ENCODE assay signal across 15 cellular contexts in the genomic region with DNA sequence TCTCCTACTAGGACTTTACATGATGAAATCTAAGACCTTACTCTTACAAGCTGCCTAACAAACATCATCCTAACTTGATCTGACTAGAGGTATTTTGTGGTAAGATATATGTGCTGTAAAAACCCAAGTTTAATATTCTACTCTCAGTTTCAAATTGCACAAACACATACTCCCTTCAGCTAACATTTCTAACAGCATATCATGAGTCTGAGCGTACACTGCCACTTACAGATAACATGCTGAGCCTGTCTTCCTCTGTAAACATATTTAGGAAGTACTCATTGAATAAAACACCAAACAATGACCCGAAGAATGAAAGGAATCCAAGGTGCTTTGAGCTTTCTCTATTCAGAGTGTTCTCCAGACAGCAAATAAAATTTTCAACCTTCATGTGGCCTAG. TPM values are rescaled to one million over a fixed set of nuclear protein-coding genes. Genes with fewer than 3 reads are reported as not detected.
DNase-seq lines count a peak whose midpoint lies in the region; FAIRE-seq and TF ChIP-seq lines count a peak whose summit lies in the region.
"Had no signal": no experiment of that assay in that cellular context is flagged by ENCODE, and none has a peak within 500 bp of the region (broad histone marks: within the 10 kb centered on the region; RNA-seq: fewer than 3 reads in every experiment).

No MANE protein-coding gene starts in this region.

- H2AFZ ChIP-seq in H1 (ENCODE audit: low read length) (no peak overlapping the region), neural progenitor cell (replicated peaks) (no peak overlapping the region), mesenchymal stem cell (ENCODE audit: low read depth, low read length) (no peak overlapping the region)

- H3K23ac ChIP-seq in H1 (ENCODE audit: insufficient read length) (no peak overlapping the region), mesenchymal stem cell (ENCODE audit: low read length in 2 of 2) (no peak overlapping the region)

- DNase-seq in HT1080 (ENCODE audit: low read depth) (peak; percentile 36), H1 (ENCODE audit: low read depth in 1 of 2, low spot score in 2 of 2) (no peak), neural progenitor cell (ENCODE audit: low spot score) (peak; percentile 25), WERI-Rb-1 (no peak), mesenchymal stem cell (no peak), GOT3 (lab: John Stamatoyannopoulos, UW) (no peak)
- DNase-seq in T-helper 2 cell treated with Interferon-gamma antibody and Interleukin-4, amounts not matched to agents 5 μg/mL and 100 μg/mL, for 36 hours (ENCODE audit: low spot score): no peak
- DNase-seq: activated naive CD4-positive, alpha-beta T cell; BE2C; DMS 273 treated with DMSO at 0.1 percent for 48 hours; naive thymus-derived CD8-positive, alpha-beta T cell; NCI-H1694; NCI-H526 treated with DMSO at 0.1 percent for 48 hours; psoas muscle had no signal

- POLR2A ChIA-PET in H1 (lab: Charles Lee; ENCODE audit: partially characterized antibody): no interaction called here

- no peak overlapping the region for H2BK20ac ChIP-seq in H1 (ENCODE audit: low read length)

- TF ChIP-seq EP300 in H1 (IDR thresholded peaks at IDR 0.05; ENCODE audit: borderline replicate concordance in 1 of 2, low read depth in 2 of 2, low read length in 2 of 2): no peak

- H3K9me3 ChIP-seq in H1 (ENCODE audit: insufficient read depth in 2 of 2, low read depth in 1 of 2, low read length in 1 of 2): no peaks in the 10 kb centered on the region
- no peaks in the 10 kb centered on the region for H3K9me3 ChIP-seq in neural progenitor cell (ENCODE audit: low read depth)
- no peaks in the 10 kb centered on the region for H3K9me3 ChIP-seq in WERI-Rb-1 (ENCODE audit: severe bottlenecking)
- H3K9me3 ChIP-seq in mesenchymal stem cell (ENCODE audit: control insufficient read depth, low read length): no peaks in the 10 kb centered on the region
- H3K9me3 ChIP-seq: BE2C, psoas muscle had no signal

- no peak overlapping the region for H2BK5ac ChIP-seq in H1 (ENCODE audit: low read depth, low read length)
- no peak overlapping the region for H2BK5ac ChIP-seq in mesenchymal stem cell (ENCODE audit: low read depth, low read length, poor library complexity, severe bottlenecking)

- H3K18ac ChIP-seq in H1 (ENCODE audit: extremely low read depth, low read length) (no peak overlapping the region), mesenchymal stem cell (ENCODE audit: low read depth in 1 of 2, low read length in 2 of 2) (no peak overlapping the region)

- H3K27me3 ChIP-seq in H1 (replicated peaks in 1 of 4; ENCODE audit: control insufficient read depth in 3 of 4, extremely low read depth in 1 of 4, insufficient read depth in 3 of 4, low read length in 3 of 4) (no peaks in the 10 kb centered on the region), neural progenitor cell (no peaks in the 10 kb centered on the region), WERI-Rb-1 (ENCODE audit: insufficient read depth, low read depth, severe bottlenecking) (peaks cover 69% of the 10 kb centered on the region), mesenchymal stem cell (ENCODE audit: control insufficient read depth in 1 of 2, insufficient read depth in 1 of 2, low read length in 2 of 2) (no peaks in the 10 kb centered on the region)
- H3K27me3 ChIP-seq: BE2C had no signal

- H3K9ac ChIP-seq in H1 (replicated peaks in 1 of 4; ENCODE audit: extremely low read depth in 1 of 4, low read depth in 3 of 4, low read length in 3 of 4): no peak overlapping the region
- H3K9ac ChIP-seq in neural progenitor cell: no peak overlapping the region
- H3K9ac ChIP-seq in mesenchymal stem cell (ENCODE audit: low read length): no peak overlapping the region

- no peak overlapping the region for H2AK5ac ChIP-seq in H1 (ENCODE audit: low read depth, low read length)
- H2AK5ac ChIP-seq in mesenchymal stem cell (ENCODE audit: low read length, severe bottlenecking): no peak overlapping the region

- H3K23me2 ChIP-seq in H1 (ENCODE audit: low read depth, low read length): no peaks in the 10 kb centered on the region

- H3K4ac ChIP-seq in H1 (replicated peaks; ENCODE audit: insufficient read length, low read depth, low read length) (no peak overlapping the region), mesenchymal stem cell (ENCODE audit: low read depth in 1 of 2, low read length in 2 of 2) (no peak overlapping the region)

- no peaks in the 10 kb centered on the region for H3K79me2 ChIP-seq in H1 (ENCODE audit: control insufficient read depth in 1 of 2, insufficient read depth in 2 of 2, low read length in 2 of 2)
- no peaks in the 10 kb centered on the region for H3K79me2 ChIP-seq in neural progenitor cell (ENCODE audit: low read depth)

- H3K36me3 ChIP-seq in H1 (ENCODE audit: control insufficient read depth in 2 of 4, insufficient read depth in 4 of 4, low read length in 3 of 4): no peaks in the 10 kb centered on the region
- no peaks in the 10 kb centered on the region for H3K36me3 ChIP-seq in neural progenitor cell
- no peaks in the 10 kb centered on the region for H3K36me3 ChIP-seq in WERI-Rb-1
- H3K36me3 ChIP-seq in mesenchymal stem cell (ENCODE audit: control insufficient read depth in 1 of 2, insufficient read depth in 2 of 2, low read depth in 1 of 2, low read length in 2 of 2): no peaks in the 10 kb centered on the region
- H3K36me3 ChIP-seq: BE2C had no signal

- peak overlapping the region; percentile 18 for H3K27ac Mint-ChIP-seq in T-helper 2 cell treated with Interferon-gamma antibody and Interleukin-4, amounts not matched to agents 5 μg/mL and 100 μg/mL, for 36 hours
- H3K27ac Mint-ChIP-seq in neural progenitor cell: no peak overlapping the region
- H3K27ac Mint-ChIP-seq: brain had no signal

- H3K27ac ChIP-seq in H1 (ENCODE audit: low read depth, low read length): no peak overlapping the region
- H3K27ac ChIP-seq in neural progenitor cell: no peak overlapping the region
- H3K27ac ChIP-seq in WERI-Rb-1: no peak overlapping the region
- H3K27ac ChIP-seq in mesenchymal stem cell (ENCODE audit: low read length, poor library complexity, severe bottlenecking): no peak overlapping the region
- H3K27ac ChIP-seq: psoas muscle had no signal

- H3K27me3 Mint-ChIP-seq in T-helper 2 cell treated with Interferon-gamma antibody and Interleukin-4, amounts not matched to agents 5 μg/mL and 100 μg/mL, for 36 hours (ENCODE audit: low read depth): peaks cover 2% of the 10 kb centered on the region
- peaks cover 3% of the 10 kb centered on the region for H3K27me3 Mint-ChIP-seq in neural progenitor cell (ENCODE audit: insufficient read depth, low read depth)
- H3K27me3 Mint-ChIP-seq: naive thymus-derived CD8-positive, alpha-beta T cell had no signal

- 53% methylated on average over 2 of the region's 2 CpGs; no CpG with 5 or more reads in 1 of the 2 experiments for WGBS in H1 (ENCODE audit: extremely low coverage in 1 of 2, insufficient coverage in 1 of 2, insufficient read length in 1 of 2, insufficient replicate concordance in 2 of 2, low coverage in 1 of 2, low lambda C conversion rate in 2 of 2, missing lambda C conversion rate in 1 of 2), 2 experiments
- 7% methylated on average over 2 of the region's 2 CpGs for WGBS in mesenchymal stem cell

- CTCF ChIA-PET in H1 (lab: Charles Lee; ENCODE audit: partially characterized antibody): interaction anchor here (1.0 kb wide), 1 partner anchor 87 kb away, joined by 3 read pairs; no protein-coding TSS in a partner anchor

- H3K14ac ChIP-seq in H1 (ENCODE audit: insufficient read length): no peak overlapping the region
- no peak overlapping the region for H3K14ac ChIP-seq in mesenchymal stem cell (ENCODE audit: low read length in 2 of 2)

- no peak overlapping the region for H4K91ac ChIP-seq in H1 (replicated peaks; ENCODE audit: insufficient read length, low read length)
- no peak overlapping the region for H4K91ac ChIP-seq in mesenchymal stem cell (ENCODE audit: low read length)

- peaks cover under 1% of the 10 kb centered on the region for H3K36me3 Mint-ChIP-seq in T-helper 2 cell treated with Interferon-gamma antibody and Interleukin-4, amounts not matched to agents 5 μg/mL and 100 μg/mL, for 36 hours (ENCODE audit: low read depth)
- no peaks in the 10 kb centered on the region for H3K36me3 Mint-ChIP-seq in neural progenitor cell
- H3K36me3 Mint-ChIP-seq: brain; naive thymus-derived CD8-positive, alpha-beta T cell had no signal

- peaks cover 42% of the 10 kb centered on the region for H3K4me1 Mint-ChIP-seq in T-helper 2 cell treated with Interferon-gamma antibody and Interleukin-4, amounts not matched to agents 5 μg/mL and 100 μg/mL, for 36 hours (ENCODE audit: low read depth)
- H3K4me1 Mint-ChIP-seq in neural progenitor cell: peaks cover 45% of the 10 kb centered on the region
- H3K4me1 Mint-ChIP-seq: brain had no signal

- TF ChIP-seq CTCF in H1 (IDR thresholded peaks at IDR 0.05; ENCODE audit: control extremely low read depth in 1 of 3, insufficient read depth in 1 of 3, low read depth in 1 of 3, low read length in 3 of 3) (no peak), neural progenitor cell (IDR thresholded peaks at IDR 0.05) (no peak), WERI-Rb-1 (IDR thresholded peaks at IDR 0.05; ENCODE audit: low read depth, low read length) (no peak)

- H3K4me3 ChIP-seq in H1 (ENCODE audit: extremely low read depth in 1 of 4, insufficient read depth in 2 of 4, low read depth in 3 of 4, low read length in 4 of 4) (peak overlapping the region in 1 of 4 experiments; percentile 31; a peak in 1 of 8 replicates), neural progenitor cell (no peak overlapping the region), WERI-Rb-1 (ENCODE audit: low read depth, low read length) (no peak overlapping the region), mesenchymal stem cell (ENCODE audit: insufficient read depth in 1 of 2, low read depth in 1 of 2, low read length in 2 of 2) (no peak overlapping the region)
- H3K4me3 ChIP-seq: psoas muscle had no signal

- peaks cover 1% of the 10 kb centered on the region for H3K9me3 Mint-ChIP-seq in T-helper 2 cell treated with Interferon-gamma antibody and Interleukin-4, amounts not matched to agents 5 μg/mL and 100 μg/mL, for 36 hours
- no peaks in the 10 kb centered on the region for H3K9me3 Mint-ChIP-seq in neural progenitor cell
- H3K9me3 Mint-ChIP-seq: brain; naive thymus-derived CD8-positive, alpha-beta T cell had no signal

- H2BK120ac ChIP-seq in H1 (replicated peaks; ENCODE audit: low read depth, low read length) (no peak overlapping the region), mesenchymal stem cell (ENCODE audit: low read depth, low read length) (no peak overlapping the region)

- H3K79me1 ChIP-seq in H1 (ENCODE audit: low read depth, low read length) (no peaks in the 10 kb centered on the region), mesenchymal stem cell (replicated peaks; ENCODE audit: low read length, poor library complexity, severe bottlenecking) (no peaks in the 10 kb centered on the region)

- H4K8ac ChIP-seq in H1 (ENCODE audit: extremely low read depth, insufficient read depth, low read length) (no peak overlapping the region), mesenchymal stem cell (ENCODE audit: low read length) (no peak overlapping the region)

- no peak overlapping the region for H4K5ac ChIP-seq in H1 (ENCODE audit: insufficient read length, low read depth, low read length)

- H2BK12ac ChIP-seq in H1 (ENCODE audit: low read depth, low read length) (no peak overlapping the region), mesenchymal stem cell (ENCODE audit: low read length in 2 of 2) (no peak overlapping the region)

- peak overlapping the region; percentile 13 for H3K4me3 Mint-ChIP-seq in T-helper 2 cell treated with Interferon-gamma antibody and Interleukin-4, amounts not matched to agents 5 μg/mL and 100 μg/mL, for 36 hours
- no peak overlapping the region for H3K4me3 Mint-ChIP-seq in neural progenitor cell
- H3K4me3 Mint-ChIP-seq: brain had no signal

- no peaks in the 10 kb centered on the region for H4K20me1 ChIP-seq in H1 (replicated peaks in 1 of 2; ENCODE audit: control insufficient read depth in 1 of 2, insufficient read depth in 2 of 2, low read length in 2 of 2)
- H4K20me1 ChIP-seq in neural progenitor cell (ENCODE audit: low read depth): no peaks in the 10 kb centered on the region

- no peak for TF ChIP-seq RAD21 in H1 (IDR thresholded peaks at IDR 0.05 in 1 of 2, conservative IDR thresholded peaks at IDR 0.05 in 1 of 2; ENCODE audit: low read depth in 2 of 2, low read length in 2 of 2)

- no peak for TF ChIP-seq POLR2A in H1 (IDR thresholded peaks at IDR 0.05; ENCODE audit: control extremely low read depth in 1 of 2, low read depth in 2 of 2, low read length in 2 of 2)

- peaks cover 5% of the 10 kb centered on the region for H3F3A ChIP-seq in neural progenitor cell (ENCODE audit: low read depth)

- peaks cover 0 to 16% (median 3%) of the 10 kb centered on the region in 4 experiments; a peak in 5 of 7 replicates for H3K4me1 ChIP-seq in H1 (replicated peaks in 1 of 4; ENCODE audit: control insufficient read depth in 3 of 4, insufficient read depth in 4 of 4, low read length in 3 of 4)
- peaks cover 23% of the 10 kb centered on the region for H3K4me1 ChIP-seq in neural progenitor cell
- no peaks in the 10 kb centered on the region for H3K4me1 ChIP-seq in mesenchymal stem cell (ENCODE audit: control insufficient read depth, insufficient read depth, low read depth, low read length)
- H3K4me1 ChIP-seq: BE2C, psoas muscle had no signal

- no peak overlapping the region for H3K56ac ChIP-seq in H1 (replicated peaks; ENCODE audit: insufficient read length, low read depth, low read length)

- H2BK15ac ChIP-seq in H1 (ENCODE audit: low read length) (no peak overlapping the region), mesenchymal stem cell (ENCODE audit: low read depth, poor library complexity, severe bottlenecking) (no peak overlapping the region)

- H3K4me2 ChIP-seq in H1 (ENCODE audit: insufficient read depth in 1 of 2, low read depth in 2 of 2, low read length in 2 of 2) (peak overlapping the region; percentile 15 to 41; a peak in 3 of 4 replicates), neural progenitor cell (no peak overlapping the region), mesenchymal stem cell (ENCODE audit: low read length, poor library complexity, severe bottlenecking) (no peak overlapping the region)

- FAIRE-seq in H1 (lab: Jason Lieb, UNC): no peak

RNA-seq across cellular contexts. Expression of gene ESM1, which starts 7.9 kb away (rescaled TPM):
- total RNA-seq in HT1080 (2014; rRNA removed; shearing (Covaris generic)): 27.1 and 27.7 TPM in 2 replicates
- polyA plus RNA-seq in HT1080 (2015; cell fraction: cytosol; rRNA removed): 82.8 and 85.5 TPM in 2 replicates
- 61.3 and 74.3 TPM in 2 replicates for polyA plus RNA-seq in HT1080 (2015; cell fraction: nucleus; rRNA removed)
- total RNA-seq in H1 (2021; fragmentation: NEBNext Ultra II Directional; extraction: Animal tissue kit (Norgen Biotek cat#: 25700)): not detected in 2 replicates
- not detected in 2 replicates for polyA plus RNA-seq in H1 (2011; rRNA removed)
- polyA plus RNA-seq in H1 (2011; cell fraction: cytosol; rRNA removed): not detected
- not detected for polyA plus RNA-seq in H1 (2011; cell fraction: nucleus; rRNA removed)
- not detected in 4 replicates for polyA plus RNA-seq in H1 (2012, experiment 1 of 2)
- not detected for polyA plus RNA-seq in H1 (2012, experiment 2 of 2)
- polyA plus RNA-seq in H1 (2013, experiment 1 of 2): not detected
- polyA plus RNA-seq in H1 (2013, experiment 2 of 2): not detected
- not detected in 2 replicates for polyA minus RNA-seq in H1 (2011; rRNA and poly(A)+ RNA removed)
- not detected for polyA minus RNA-seq in H1 (2011; cell fraction: cytosol; rRNA and poly(A)+ RNA removed)
- not detected for polyA minus RNA-seq in H1 (2011; cell fraction: nucleus; rRNA and poly(A)+ RNA removed)
- not detected in 2 replicates for total RNA-seq in neural progenitor cell (ENCODE audit: low replicate concordance)
- 0.11 TPM for polyA plus RNA-seq in mesenchymal stem cell (2013, experiment 1 of 2)
- polyA plus RNA-seq in mesenchymal stem cell (2013, experiment 2 of 2): 0.08 TPM
- total RNA-seq: naive thymus-derived CD8-positive, alpha-beta T cell had no signal

RNA-seq across cellular contexts. Expression of gene GZMK, which starts 30.7 kb away (rescaled TPM):
- total RNA-seq in HT1080 (2014; rRNA removed; shearing (Covaris generic)): not detected in 2 replicates
- not detected in 2 replicates for polyA plus RNA-seq in HT1080 (2015; cell fraction: cytosol; rRNA removed)
- not detected in 2 replicates for polyA plus RNA-seq in HT1080 (2015; cell fraction: nucleus; rRNA removed)
- not detected in 2 replicates for total RNA-seq in H1 (2021; fragmentation: NEBNext Ultra II Directional; extraction: Animal tissue kit (Norgen Biotek cat#: 25700))
- polyA plus RNA-seq in H1 (2011; rRNA removed): not detected in 2 replicates
- polyA plus RNA-seq in H1 (2011; cell fraction: cytosol; rRNA removed): not detected
- polyA plus RNA-seq in H1 (2011; cell fraction: nucleus; rRNA removed): not detected
- not detected in 4 replicates for polyA plus RNA-seq in H1 (2012, experiment 1 of 2)
- not detected for polyA plus RNA-seq in H1 (2012, experiment 2 of 2)
- not detected for polyA plus RNA-seq in H1 (2013, experiment 1 of 2)
- not detected for polyA plus RNA-seq in H1 (2013, experiment 2 of 2)
- polyA minus RNA-seq in H1 (2011; rRNA and poly(A)+ RNA removed): not detected in 2 replicates
- not detected for polyA minus RNA-seq in H1 (2011; cell fraction: cytosol; rRNA and poly(A)+ RNA removed)
- not detected for polyA minus RNA-seq in H1 (2011; cell fraction: nucleus; rRNA and poly(A)+ RNA removed)
- 0.22 TPM in 1 of 2 replicates, not detected in the other for total RNA-seq in neural progenitor cell (ENCODE audit: low replicate concordance)
- polyA plus RNA-seq in mesenchymal stem cell (2013, experiment 1 of 2): 0.07 TPM
- 0.04 TPM for polyA plus RNA-seq in mesenchymal stem cell (2013, experiment 2 of 2)

Comparison
In these comparisons a context has a peak if more than half of its experiments do, and no peak if none do; other contexts are left out.
1. DNase-seq: peak in HT1080 (single experiment) and neural progenitor cell (single experiment); none in T-helper 2 cell treated with Interferon-gamma antibody and Interleukin-4, amounts not matched to agents 5 μg/mL and 100 μg/mL, for 36 hours (single experiment), H1 (0 of 2), WERI-Rb-1 (single experiment), mesenchymal stem cell (single experiment) and GOT3 (single experiment).
2. H3K4me2 ChIP-seq: peak in H1 (2 of 2); none in neural progenitor cell (single experiment) and mesenchymal stem cell (single experiment).
3. RNA of gene ESM1, which starts 7.9 kb away (total RNA-seq): 27.1 to 27.7 TPM in HT1080; not detected in H1 and not detected in neural progenitor cell; every median in the first group is over 10 times any median in the second.